1 cellular context compared by ENCODE assay signal in the genomic region with DNA sequence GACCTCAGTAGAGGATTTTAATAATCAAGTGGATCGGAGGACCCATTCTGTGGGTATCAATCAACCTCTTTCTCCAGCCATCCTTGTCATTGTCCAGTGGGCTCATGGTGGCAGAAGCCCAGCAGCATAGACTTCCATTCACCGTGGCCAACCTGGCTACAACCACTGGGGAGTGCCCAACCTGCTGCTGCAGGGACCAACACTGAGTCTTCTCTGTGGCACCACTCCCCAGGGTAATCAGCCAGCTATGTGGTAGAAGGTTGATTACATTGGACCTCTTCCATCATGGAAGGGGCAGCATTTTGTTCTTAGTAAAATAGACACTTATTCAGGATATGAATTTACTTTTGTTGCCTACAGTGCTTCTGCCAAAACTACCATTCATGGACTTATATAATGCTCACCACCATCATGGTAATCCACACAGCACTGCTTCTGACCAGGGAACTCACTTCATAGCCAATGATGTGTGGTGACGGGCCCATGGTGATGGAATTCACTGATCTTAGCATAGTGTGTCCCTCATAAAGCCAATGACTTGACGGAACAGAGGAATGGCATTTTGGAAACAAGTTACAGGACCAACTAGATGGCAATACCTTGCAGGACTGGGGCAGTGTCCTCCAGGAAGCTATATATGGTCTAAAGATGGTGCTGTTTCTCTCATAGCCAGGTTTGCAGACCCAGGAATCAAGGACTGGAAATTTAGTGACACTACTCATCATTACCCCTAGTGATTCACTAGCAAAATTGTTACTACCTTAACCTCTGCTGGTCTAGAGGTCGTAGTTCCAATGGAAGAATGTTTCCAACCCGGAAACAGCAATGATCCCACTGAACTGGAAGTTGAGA.
TF ChIP-seq lines count a peak whose summit lies in the region.

No MANE protein-coding gene starts in this region.

TF ChIP-seq in H1, 55 proteins besides CTCF, POLR2A, EP300 and RAD21:
- no peak for TF ChIP-seq SIX5 (IDR thresholded peaks at IDR 0.05; ENCODE audit: low read depth, low read length)
- no peak for TF ChIP-seq CTBP2 (IDR thresholded peaks at IDR 0.05; ENCODE audit: borderline replicate concordance, insufficient read depth, insufficient read length, low read length)
- TF ChIP-seq BRCA1 (IDR thresholded peaks at IDR 0.05; ENCODE audit: low read depth, low read length) = no peak
- no peak for TF ChIP-seq BACH1 (IDR thresholded peaks at IDR 0.05; ENCODE audit: low read length)
- TF ChIP-seq CHD1 (IDR thresholded peaks at IDR 0.05; ENCODE audit: low read depth, low read length) = no peak
- no peak for TF ChIP-seq SP4 (IDR thresholded peaks at IDR 0.05; ENCODE audit: low read length)
- TF ChIP-seq YY1 (IDR thresholded peaks at IDR 0.05; ENCODE audit: low read depth, low read length) = no peak
- TF ChIP-seq PHF8 (conservative IDR thresholded peaks at IDR 0.05; ENCODE audit: low read depth, low read length) = no peak
- no peak for TF ChIP-seq GABPA (IDR thresholded peaks at IDR 0.05; ENCODE audit: borderline replicate concordance, insufficient read depth, low read length)
- no peak for TF ChIP-seq RXRA (IDR thresholded peaks at IDR 0.05; ENCODE audit: insufficient read depth, low read depth, low read length)
- TF ChIP-seq BCL11A (IDR thresholded peaks at IDR 0.05; ENCODE audit: low read depth in 2 of 2, low read length in 2 of 2) = no peak
- no peak for TF ChIP-seq ASH2L (IDR thresholded peaks at IDR 0.05; ENCODE audit: low read length)
- no peak for TF ChIP-seq KDM1A (IDR thresholded peaks at IDR 0.05; ENCODE audit: borderline replicate concordance, low read length)
- TF ChIP-seq, protein P1, sequence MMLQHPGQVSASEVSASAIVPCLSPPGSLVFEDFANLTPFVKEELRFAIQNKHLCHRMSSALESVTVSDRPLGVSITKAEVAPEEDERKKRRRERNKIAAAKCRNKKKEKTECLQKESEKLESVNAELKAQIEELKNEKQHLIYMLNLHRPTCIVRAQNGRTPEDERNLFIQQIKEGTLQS (IDR thresholded peaks at IDR 0.05; ENCODE audit: insufficient read depth, low read depth, low read length) = no peak
- TF ChIP-seq, protein P2, sequence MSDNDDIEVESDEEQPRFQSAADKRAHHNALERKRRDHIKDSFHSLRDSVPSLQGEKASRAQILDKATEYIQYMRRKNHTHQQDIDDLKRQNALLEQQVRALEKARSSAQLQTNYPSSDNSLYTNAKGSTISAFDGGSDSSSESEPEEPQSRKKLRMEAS (IDR thresholded peaks at IDR 0.05) = no peak
- TF ChIP-seq ZNF274 (IDR thresholded peaks at IDR 0.05; ENCODE audit: borderline replicate concordance, extremely low read depth, low read length) = no peak
- no peak for TF ChIP-seq SAP30 (IDR thresholded peaks at IDR 0.05; ENCODE audit: insufficient read depth, insufficient replicate concordance, low read length)
- TF ChIP-seq RBBP5 (IDR thresholded peaks at IDR 0.05; ENCODE audit: borderline replicate concordance, low read depth, low read length) = no peak
